ENCODE assay signal across 20 cellular contexts in the genomic region with DNA sequence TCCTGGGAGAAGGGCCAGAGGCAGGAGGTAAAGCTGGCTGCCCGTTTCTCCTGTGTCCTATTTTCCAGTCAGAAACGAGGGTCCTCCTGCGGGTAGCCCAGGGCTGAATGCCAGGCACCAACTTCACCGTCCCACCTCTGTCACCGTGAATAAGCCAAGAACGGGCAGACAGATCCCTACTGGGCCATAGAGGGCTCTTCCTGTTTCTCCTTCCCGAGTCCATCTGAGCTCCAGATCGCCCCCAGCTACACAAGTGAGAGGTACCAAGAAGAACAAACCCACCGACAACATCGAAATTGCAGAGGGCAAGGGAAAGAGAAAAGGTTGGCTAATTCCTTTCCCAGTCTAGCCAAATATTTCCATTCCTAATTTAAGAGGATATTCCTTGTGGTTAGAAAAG.
DNase-seq lines count a peak whose midpoint lies in the region; ATAC-seq and TF ChIP-seq lines count a peak whose summit lies in the region.
"Had no signal": no experiment of that assay in that cellular context is flagged by ENCODE, and none has a peak within 500 bp of the region (broad histone marks: within the 10 kb centered on the region; RNA-seq: fewer than 3 reads in every experiment).

No MANE protein-coding gene starts in this region.

- H3K4me1 Mint-ChIP-seq in WTC11, result no peaks in the 10 kb centered on the region
- peaks cover 11% of the 10 kb centered on the region for H3K4me1 Mint-ChIP-seq in activated CD4-positive, alpha-beta memory T cell treated with anti-CD3 and anti-CD28 coated beads, Interleukin-2, amount 10 ng/mL, durations not matched to agents 7 days and 5 days
- H3K4me1 Mint-ChIP-seq: CD8-positive, alpha-beta memory T cell had no signal

- peaks cover 0 to 7% (median 0%) of the 10 kb centered on the region in 7 donors for H3K27me3 ChIP-seq in heart right ventricle
- H3K27me3 ChIP-seq: BE2C; BLaER1 treated with 17β-estradiol and CSF1 and Interleukin-3, amounts not matched to agents 10 nM and 100 nM had no signal

- H3K9me3 Mint-ChIP-seq in WTC11, result no peaks in the 10 kb centered on the region
- no peaks in the 10 kb centered on the region for H3K9me3 Mint-ChIP-seq in activated CD4-positive, alpha-beta memory T cell treated with anti-CD3 and anti-CD28 coated beads, Interleukin-2, amount 10 ng/mL, durations not matched to agents 7 days and 5 days
- H3K9me3 Mint-ChIP-seq: CD14-positive monocyte; CD4-positive, alpha-beta T cell had no signal

- H3K4me3 ChIP-seq in heart right ventricle, result no peak overlapping the region
- H3K4me3 ChIP-seq: BLaER1 treated with 17β-estradiol and CSF1 and Interleukin-3, amounts not matched to agents 10 nM and 100 nM had no signal

- no peak for TF ChIP-seq CTCF in WTC11 (IDR thresholded peaks at IDR 0.05)
- TF ChIP-seq CTCF in heart right ventricle (IDR thresholded peaks at IDR 0.05), result no peak

- H3K27ac ChIP-seq in heart right ventricle, result no peak overlapping the region
- H3K27ac ChIP-seq: 22Rv1; BLaER1 treated with 17β-estradiol and CSF1 and Interleukin-3, amounts not matched to agents 10 nM and 100 nM had no signal

- no peaks in the 10 kb centered on the region for H3K27me3 Mint-ChIP-seq in WTC11 (ENCODE audit: low read depth)
- H3K27me3 Mint-ChIP-seq in activated CD4-positive, alpha-beta memory T cell treated with anti-CD3 and anti-CD28 coated beads, Interleukin-2, amount 10 ng/mL, durations not matched to agents 7 days and 5 days, result peaks cover 2% of the 10 kb centered on the region

- no peaks in the 10 kb centered on the region for H3K9me3 ChIP-seq in heart right ventricle
- H3K9me3 ChIP-seq: BE2C; BLaER1 treated with 17β-estradiol and CSF1 and Interleukin-3, amounts not matched to agents 10 nM and 100 nM had no signal

- no peaks in the 10 kb centered on the region for H3K36me3 Mint-ChIP-seq in WTC11
- no peaks in the 10 kb centered on the region for H3K36me3 Mint-ChIP-seq in activated CD4-positive, alpha-beta memory T cell treated with anti-CD3 and anti-CD28 coated beads, Interleukin-2, amount 10 ng/mL, durations not matched to agents 7 days and 5 days (ENCODE audit: low read depth)
- H3K36me3 Mint-ChIP-seq: CD14-positive monocyte; CD8-positive, alpha-beta memory T cell had no signal

- CTCF ChIA-PET in WTC11 (lab: Charles Lee), result interaction anchor here (1.5 to 1.7 kb wide), 2 partner anchors 60 to 85 kb away, joined by 7 to 11 read pairs; no protein-coding TSS in a partner anchor
- CTCF ChIA-PET in activated CD4-positive, alpha-beta memory T cell treated with anti-CD3 and anti-CD28 coated beads, Interleukin-2, amount 10 ng/mL, durations not matched to agents 7 days and 5 days (lab: Charles Lee), result no interaction called here

- POLR2A ChIA-PET in WTC11 (lab: Charles Lee), result no interaction called here
- POLR2A ChIA-PET in activated CD4-positive, alpha-beta memory T cell treated with anti-CD3 and anti-CD28 coated beads, Interleukin-2, amount 10 ng/mL, durations not matched to agents 7 days and 5 days (lab: Charles Lee), result no interaction called here

- H3K27ac Mint-ChIP-seq in WTC11, result no peak overlapping the region
- H3K27ac Mint-ChIP-seq in activated CD4-positive, alpha-beta memory T cell treated with anti-CD3 and anti-CD28 coated beads, Interleukin-2, amount 10 ng/mL, durations not matched to agents 7 days and 5 days, result no peak overlapping the region
- H3K27ac Mint-ChIP-seq: CD14-positive monocyte; CD4-positive, alpha-beta T cell had no signal

- DNase-seq in D341Med (ENCODE audit: low spot score) (peak; percentile 37), NCI-H69 (lab: John Stamatoyannopoulos, UW) (peak; percentile 60), WTC11 (ENCODE audit: low spot score) (peak; percentile 13), islet precursor cell (peak; percentile 35), AG08396 (ENCODE audit: low spot score) (no peak), iPS-NIHi11 (ENCODE audit: low spot score) (no peak), heart right ventricle (no peak)
- DNase-seq in activated CD4-positive, alpha-beta memory T cell treated with anti-CD3 and anti-CD28 coated beads, Interleukin-2, amount 10 ng/mL, durations not matched to agents 7 days and 5 days, result no peak
- DNase-seq: AML-193; BE2C; CD4-positive, alpha-beta T cell; CD8-positive, alpha-beta memory T cell; DMS53; DMS79 treated with DMSO at 0.1 percent for 48 hours; GF-D8; GOT3; HCEC 1CT had no signal

- no peaks in the 10 kb centered on the region for H3K36me3 ChIP-seq in heart right ventricle
- H3K36me3 ChIP-seq: BE2C; BLaER1 treated with 17β-estradiol and CSF1 and Interleukin-3, amounts not matched to agents 10 nM and 100 nM had no signal

- intact Hi-C loops in heart right ventricle (cut with DNase I), result no loop called here

- no peaks in the 10 kb centered on the region for H3K4me1 ChIP-seq in heart right ventricle
- H3K4me1 ChIP-seq: BE2C had no signal

- ATAC-seq in WTC11 (peak; percentile 78), heart right ventricle (no peak)

- 78 to 87% methylated on average over 10 of the region's 10 CpGs for WGBS in heart right ventricle, 2 donors

- H3K4me3 Mint-ChIP-seq in WTC11, result no peak overlapping the region
- no peak overlapping the region for H3K4me3 Mint-ChIP-seq in activated CD4-positive, alpha-beta memory T cell treated with anti-CD3 and anti-CD28 coated beads, Interleukin-2, amount 10 ng/mL, durations not matched to agents 7 days and 5 days
- H3K4me3 Mint-ChIP-seq: CD14-positive monocyte; CD4-positive, alpha-beta T cell; CD8-positive, alpha-beta memory T cell had no signal

TF ChIP-seq in WTC11, 78 proteins besides CTCF, POLR2A, EP300 and RAD21 (continues in another document):
- TF ChIP-seq HMGA2 (CRISPR knock-in tag; IDR thresholded peaks at IDR 0.05), result no peak
- TF ChIP-seq, protein P1, sequence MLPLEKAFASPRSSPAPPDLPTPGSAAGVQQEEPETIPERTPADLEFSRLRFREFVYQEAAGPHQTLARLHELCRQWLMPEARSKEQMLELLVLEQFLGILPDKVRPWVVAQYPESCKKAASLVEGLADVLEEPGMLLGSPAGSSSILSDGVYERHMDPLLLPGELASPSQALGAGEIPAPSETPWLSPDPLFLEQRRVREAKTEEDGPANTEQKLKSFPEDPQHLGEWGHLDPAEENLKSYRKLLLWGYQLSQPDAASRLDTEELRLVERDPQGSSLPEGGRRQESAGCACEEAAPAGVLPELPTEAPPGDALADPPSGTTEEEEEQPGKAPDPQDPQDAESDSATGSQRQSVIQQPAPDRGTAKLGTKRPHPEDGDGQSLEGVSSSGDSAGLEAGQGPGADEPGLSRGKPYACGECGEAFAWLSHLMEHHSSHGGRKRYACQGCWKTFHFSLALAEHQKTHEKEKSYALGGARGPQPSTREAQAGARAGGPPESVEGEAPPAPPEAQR (CRISPR knock-in tag; IDR thresholded peaks at IDR 0.05), result no peak
- TF ChIP-seq ZNF396 (CRISPR knock-in tag; IDR thresholded peaks at IDR 0.05; ENCODE audit: borderline replicate concordance), result no peak
- TF ChIP-seq PRRX2 (CRISPR knock-in tag; IDR thresholded peaks at IDR 0.05), result no peak
- TF ChIP-seq ZNF263 (CRISPR knock-in tag; IDR thresholded peaks at IDR 0.05; ENCODE audit: low read depth), result no peak
- no peak for TF ChIP-seq ZBTB21 (CRISPR knock-in tag; IDR thresholded peaks at IDR 0.05; ENCODE audit: borderline replicate concordance)
- no peak for TF ChIP-seq CREM (CRISPR knock-in tag; IDR thresholded peaks at IDR 0.05)
- no peak for TF ChIP-seq ZNF317 (CRISPR knock-in tag; IDR thresholded peaks at IDR 0.05; ENCODE audit: borderline replicate concordance, low read depth)
- TF ChIP-seq ZBTB43 (CRISPR knock-in tag; IDR thresholded peaks at IDR 0.05), result no peak
- no peak for TF ChIP-seq TP53 (CRISPR knock-in tag; IDR thresholded peaks at IDR 0.05)
- no peak for TF ChIP-seq NFYB (CRISPR knock-in tag; conservative IDR thresholded peaks at IDR 0.05; ENCODE audit: low read depth)
- TF ChIP-seq NR2C2 (CRISPR knock-in tag; IDR thresholded peaks at IDR 0.05), result no peak
- no peak for TF ChIP-seq ZNF512 (CRISPR knock-in tag; IDR thresholded peaks at IDR 0.05; ENCODE audit: borderline replicate concordance)
- no peak for TF ChIP-seq ATF2 (CRISPR knock-in tag; IDR thresholded peaks at IDR 0.05; ENCODE audit: borderline replicate concordance, low read depth)

Comparison
In these comparisons a context has a peak if more than half of its experiments do, and no peak if none do; other contexts are left out.
1. DNase-seq: peak in D341Med (single experiment), NCI-H69 (single experiment), WTC11 (single experiment) and islet precursor cell (single experiment); none in activated CD4-positive, alpha-beta memory T cell treated with anti-CD3 and anti-CD28 coated beads, Interleukin-2, amount 10 ng/mL, durations not matched to agents 7 days and 5 days (single experiment), AG08396 (single experiment), iPS-NIHi11 (single experiment) and heart right ventricle (0 of 2).